Comparison of ENCODE assay signal across 1 cellular context in genomic region chr2:64989126-64989981, GRCh38.
A peak's percentile ranks its signal among the peaks of the same experiment; 100 is the strongest.
TF ChIP-seq lines count a peak whose summit lies in the region.

TSS of gene SLC1A4 (plus strand) at chr2:64989399. CDS start at chr2:64989644, 245 bp downstream.

TF ChIP-seq in K562, 482 proteins besides CTCF, POLR2A, EP300 and RAD21 (continued from another document and continues in another):
- TF ChIP-seq, protein P1, sequence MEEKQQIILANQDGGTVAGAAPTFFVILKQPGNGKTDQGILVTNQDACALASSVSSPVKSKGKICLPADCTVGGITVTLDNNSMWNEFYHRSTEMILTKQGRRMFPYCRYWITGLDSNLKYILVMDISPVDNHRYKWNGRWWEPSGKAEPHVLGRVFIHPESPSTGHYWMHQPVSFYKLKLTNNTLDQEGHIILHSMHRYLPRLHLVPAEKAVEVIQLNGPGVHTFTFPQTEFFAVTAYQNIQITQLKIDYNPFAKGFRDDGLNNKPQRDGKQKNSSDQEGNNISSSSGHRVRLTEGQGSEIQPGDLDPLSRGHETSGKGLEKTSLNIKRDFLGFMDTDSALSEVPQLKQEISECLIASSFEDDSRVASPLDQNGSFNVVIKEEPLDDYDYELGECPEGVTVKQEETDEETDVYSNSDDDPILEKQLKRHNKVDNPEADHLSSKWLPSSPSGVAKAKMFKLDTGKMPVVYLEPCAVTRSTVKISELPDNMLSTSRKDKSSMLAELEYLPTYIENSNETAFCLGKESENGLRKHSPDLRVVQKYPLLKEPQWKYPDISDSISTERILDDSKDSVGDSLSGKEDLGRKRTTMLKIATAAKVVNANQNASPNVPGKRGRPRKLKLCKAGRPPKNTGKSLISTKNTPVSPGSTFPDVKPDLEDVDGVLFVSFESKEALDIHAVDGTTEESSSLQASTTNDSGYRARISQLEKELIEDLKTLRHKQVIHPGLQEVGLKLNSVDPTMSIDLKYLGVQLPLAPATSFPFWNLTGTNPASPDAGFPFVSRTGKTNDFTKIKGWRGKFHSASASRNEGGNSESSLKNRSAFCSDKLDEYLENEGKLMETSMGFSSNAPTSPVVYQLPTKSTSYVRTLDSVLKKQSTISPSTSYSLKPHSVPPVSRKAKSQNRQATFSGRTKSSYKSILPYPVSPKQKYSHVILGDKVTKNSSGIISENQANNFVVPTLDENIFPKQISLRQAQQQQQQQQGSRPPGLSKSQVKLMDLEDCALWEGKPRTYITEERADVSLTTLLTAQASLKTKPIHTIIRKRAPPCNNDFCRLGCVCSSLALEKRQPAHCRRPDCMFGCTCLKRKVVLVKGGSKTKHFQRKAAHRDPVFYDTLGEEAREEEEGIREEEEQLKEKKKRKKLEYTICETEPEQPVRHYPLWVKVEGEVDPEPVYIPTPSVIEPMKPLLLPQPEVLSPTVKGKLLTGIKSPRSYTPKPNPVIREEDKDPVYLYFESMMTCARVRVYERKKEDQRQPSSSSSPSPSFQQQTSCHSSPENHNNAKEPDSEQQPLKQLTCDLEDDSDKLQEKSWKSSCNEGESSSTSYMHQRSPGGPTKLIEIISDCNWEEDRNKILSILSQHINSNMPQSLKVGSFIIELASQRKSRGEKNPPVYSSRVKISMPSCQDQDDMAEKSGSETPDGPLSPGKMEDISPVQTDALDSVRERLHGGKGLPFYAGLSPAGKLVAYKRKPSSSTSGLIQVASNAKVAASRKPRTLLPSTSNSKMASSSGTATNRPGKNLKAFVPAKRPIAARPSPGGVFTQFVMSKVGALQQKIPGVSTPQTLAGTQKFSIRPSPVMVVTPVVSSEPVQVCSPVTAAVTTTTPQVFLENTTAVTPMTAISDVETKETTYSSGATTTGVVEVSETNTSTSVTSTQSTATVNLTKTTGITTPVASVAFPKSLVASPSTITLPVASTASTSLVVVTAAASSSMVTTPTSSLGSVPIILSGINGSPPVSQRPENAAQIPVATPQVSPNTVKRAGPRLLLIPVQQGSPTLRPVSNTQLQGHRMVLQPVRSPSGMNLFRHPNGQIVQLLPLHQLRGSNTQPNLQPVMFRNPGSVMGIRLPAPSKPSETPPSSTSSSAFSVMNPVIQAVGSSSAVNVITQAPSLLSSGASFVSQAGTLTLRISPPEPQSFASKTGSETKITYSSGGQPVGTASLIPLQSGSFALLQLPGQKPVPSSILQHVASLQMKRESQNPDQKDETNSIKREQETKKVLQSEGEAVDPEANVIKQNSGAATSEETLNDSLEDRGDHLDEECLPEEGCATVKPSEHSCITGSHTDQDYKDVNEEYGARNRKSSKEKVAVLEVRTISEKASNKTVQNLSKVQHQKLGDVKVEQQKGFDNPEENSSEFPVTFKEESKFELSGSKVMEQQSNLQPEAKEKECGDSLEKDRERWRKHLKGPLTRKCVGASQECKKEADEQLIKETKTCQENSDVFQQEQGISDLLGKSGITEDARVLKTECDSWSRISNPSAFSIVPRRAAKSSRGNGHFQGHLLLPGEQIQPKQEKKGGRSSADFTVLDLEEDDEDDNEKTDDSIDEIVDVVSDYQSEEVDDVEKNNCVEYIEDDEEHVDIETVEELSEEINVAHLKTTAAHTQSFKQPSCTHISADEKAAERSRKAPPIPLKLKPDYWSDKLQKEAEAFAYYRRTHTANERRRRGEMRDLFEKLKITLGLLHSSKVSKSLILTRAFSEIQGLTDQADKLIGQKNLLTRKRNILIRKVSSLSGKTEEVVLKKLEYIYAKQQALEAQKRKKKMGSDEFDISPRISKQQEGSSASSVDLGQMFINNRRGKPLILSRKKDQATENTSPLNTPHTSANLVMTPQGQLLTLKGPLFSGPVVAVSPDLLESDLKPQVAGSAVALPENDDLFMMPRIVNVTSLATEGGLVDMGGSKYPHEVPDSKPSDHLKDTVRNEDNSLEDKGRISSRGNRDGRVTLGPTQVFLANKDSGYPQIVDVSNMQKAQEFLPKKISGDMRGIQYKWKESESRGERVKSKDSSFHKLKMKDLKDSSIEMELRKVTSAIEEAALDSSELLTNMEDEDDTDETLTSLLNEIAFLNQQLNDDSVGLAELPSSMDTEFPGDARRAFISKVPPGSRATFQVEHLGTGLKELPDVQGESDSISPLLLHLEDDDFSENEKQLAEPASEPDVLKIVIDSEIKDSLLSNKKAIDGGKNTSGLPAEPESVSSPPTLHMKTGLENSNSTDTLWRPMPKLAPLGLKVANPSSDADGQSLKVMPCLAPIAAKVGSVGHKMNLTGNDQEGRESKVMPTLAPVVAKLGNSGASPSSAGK (IDR thresholded peaks at IDR 0.05) = 0 out of 2 replicates have a peak, but pooled peaks have one; percentile 10
- TF ChIP-seq ZKSCAN8 (CRISPR knock-in tag; IDR thresholded peaks at IDR 0.05) (no peak), ID3 (CRISPR knock-in tag; IDR thresholded peaks at IDR 0.05) (no peak), ID3 (tag; IDR thresholded peaks at IDR 0.05) (no peak), EHMT2 (IDR thresholded peaks at IDR 0.05) (no peak), HINFP (tag; conservative IDR thresholded peaks at IDR 0.05; ENCODE audit: low read depth) (peak; percentile 82), NKRF (IDR thresholded peaks at IDR 0.05; ENCODE audit: borderline replicate concordance) (peak; percentile 34; the same call in 1 of the 2 replicates), ETV5 (CRISPR knock-in tag; IDR thresholded peaks at IDR 0.05; ENCODE audit: low read depth) (no peak), TCF15 (CRISPR knock-in tag; IDR thresholded peaks at IDR 0.05) (no peak), BHLHE40 (IDR thresholded peaks at IDR 0.05; ENCODE audit: low read length) (no peak), SP1 (CRISPR knock-in tag; IDR thresholded peaks at IDR 0.05) (no peak), CXXC5 (CRISPR knock-in tag; IDR thresholded peaks at IDR 0.05) (peak; percentile 82), ZFP30 (CRISPR knock-in tag; IDR thresholded peaks at IDR 0.05; ENCODE audit: borderline replicate concordance) (no peak), ZNF197 (CRISPR knock-in tag; IDR thresholded peaks at IDR 0.05; ENCODE audit: low read depth) (no peak), CC2D1A (IDR thresholded peaks at IDR 0.05) (peak; percentile 75), TCFL5 (CRISPR knock-in tag; conservative IDR thresholded peaks at IDR 0.05) (no peak), RAD51 (IDR thresholded peaks at IDR 0.05; ENCODE audit: borderline replicate concordance, low read depth) (no peak), FUS (optimal IDR thresholded peaks at IDR 0.05; ENCODE audit: low read depth, low read length) (peak; percentile 27), GABPA (tag; conservative IDR thresholded peaks at IDR 0.05; ENCODE audit: low read depth) (no peak; the same call in none of the 2 replicates), DEAF1 (CRISPR knock-in tag; IDR thresholded peaks at IDR 0.05) (no peak), TBL1XR1 (IDR thresholded peaks at IDR 0.05; ENCODE audit: low read length in 2 of 2) (no peak), SREBF1 (IDR thresholded peaks at IDR 0.05; ENCODE audit: borderline replicate concordance, low read depth, low read length) (no peak), FOXJ2 (tag; IDR thresholded peaks at IDR 0.05) (no peak), XRCC4 (IDR thresholded peaks at IDR 0.05; ENCODE audit: extremely low read depth, insufficient read depth, insufficient read length) (no peak)
- TF ChIP-seq, protein P2, sequence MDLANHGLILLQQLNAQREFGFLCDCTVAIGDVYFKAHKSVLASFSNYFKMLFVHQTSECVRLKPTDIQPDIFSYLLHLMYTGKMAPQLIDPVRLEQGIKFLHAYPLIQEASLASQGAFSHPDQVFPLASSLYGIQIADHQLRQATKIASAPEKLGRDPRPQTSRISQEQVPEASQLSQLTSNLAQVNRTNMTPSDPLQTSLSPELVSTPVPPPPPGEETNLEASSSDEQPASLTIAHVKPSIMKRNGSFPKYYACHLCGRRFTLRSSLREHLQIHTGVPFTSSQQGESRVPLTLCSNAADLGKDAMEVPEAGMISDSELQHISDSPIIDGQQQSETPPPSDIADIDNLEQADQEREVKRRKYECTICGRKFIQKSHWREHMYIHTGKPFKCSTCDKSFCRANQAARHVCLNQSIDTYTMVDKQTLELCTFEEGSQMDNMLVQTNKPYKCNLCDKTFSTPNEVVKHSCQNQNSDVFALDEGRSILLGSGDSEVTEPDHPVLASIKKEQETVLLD (IDR thresholded peaks at IDR 0.05) = no peak
- TF ChIP-seq, protein P3, sequence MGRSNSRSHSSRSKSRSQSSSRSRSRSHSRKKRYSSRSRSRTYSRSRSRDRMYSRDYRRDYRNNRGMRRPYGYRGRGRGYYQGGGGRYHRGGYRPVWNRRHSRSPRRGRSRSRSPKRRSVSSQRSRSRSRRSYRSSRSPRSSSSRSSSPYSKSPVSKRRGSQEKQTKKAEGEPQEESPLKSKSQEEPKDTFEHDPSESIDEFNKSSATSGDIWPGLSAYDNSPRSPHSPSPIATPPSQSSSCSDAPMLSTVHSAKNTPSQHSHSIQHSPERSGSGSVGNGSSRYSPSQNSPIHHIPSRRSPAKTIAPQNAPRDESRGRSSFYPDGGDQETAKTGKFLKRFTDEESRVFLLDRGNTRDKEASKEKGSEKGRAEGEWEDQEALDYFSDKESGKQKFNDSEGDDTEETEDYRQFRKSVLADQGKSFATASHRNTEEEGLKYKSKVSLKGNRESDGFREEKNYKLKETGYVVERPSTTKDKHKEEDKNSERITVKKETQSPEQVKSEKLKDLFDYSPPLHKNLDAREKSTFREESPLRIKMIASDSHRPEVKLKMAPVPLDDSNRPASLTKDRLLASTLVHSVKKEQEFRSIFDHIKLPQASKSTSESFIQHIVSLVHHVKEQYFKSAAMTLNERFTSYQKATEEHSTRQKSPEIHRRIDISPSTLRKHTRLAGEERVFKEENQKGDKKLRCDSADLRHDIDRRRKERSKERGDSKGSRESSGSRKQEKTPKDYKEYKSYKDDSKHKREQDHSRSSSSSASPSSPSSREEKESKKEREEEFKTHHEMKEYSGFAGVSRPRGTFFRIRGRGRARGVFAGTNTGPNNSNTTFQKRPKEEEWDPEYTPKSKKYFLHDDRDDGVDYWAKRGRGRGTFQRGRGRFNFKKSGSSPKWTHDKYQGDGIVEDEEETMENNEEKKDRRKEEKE (IDR thresholded peaks at IDR 0.05; ENCODE audit: borderline replicate concordance in 1 of 2, control insufficient read depth in 1 of 2, low read depth in 2 of 2, low read length in 1 of 2) = no peak
- TF ChIP-seq, protein P4, sequence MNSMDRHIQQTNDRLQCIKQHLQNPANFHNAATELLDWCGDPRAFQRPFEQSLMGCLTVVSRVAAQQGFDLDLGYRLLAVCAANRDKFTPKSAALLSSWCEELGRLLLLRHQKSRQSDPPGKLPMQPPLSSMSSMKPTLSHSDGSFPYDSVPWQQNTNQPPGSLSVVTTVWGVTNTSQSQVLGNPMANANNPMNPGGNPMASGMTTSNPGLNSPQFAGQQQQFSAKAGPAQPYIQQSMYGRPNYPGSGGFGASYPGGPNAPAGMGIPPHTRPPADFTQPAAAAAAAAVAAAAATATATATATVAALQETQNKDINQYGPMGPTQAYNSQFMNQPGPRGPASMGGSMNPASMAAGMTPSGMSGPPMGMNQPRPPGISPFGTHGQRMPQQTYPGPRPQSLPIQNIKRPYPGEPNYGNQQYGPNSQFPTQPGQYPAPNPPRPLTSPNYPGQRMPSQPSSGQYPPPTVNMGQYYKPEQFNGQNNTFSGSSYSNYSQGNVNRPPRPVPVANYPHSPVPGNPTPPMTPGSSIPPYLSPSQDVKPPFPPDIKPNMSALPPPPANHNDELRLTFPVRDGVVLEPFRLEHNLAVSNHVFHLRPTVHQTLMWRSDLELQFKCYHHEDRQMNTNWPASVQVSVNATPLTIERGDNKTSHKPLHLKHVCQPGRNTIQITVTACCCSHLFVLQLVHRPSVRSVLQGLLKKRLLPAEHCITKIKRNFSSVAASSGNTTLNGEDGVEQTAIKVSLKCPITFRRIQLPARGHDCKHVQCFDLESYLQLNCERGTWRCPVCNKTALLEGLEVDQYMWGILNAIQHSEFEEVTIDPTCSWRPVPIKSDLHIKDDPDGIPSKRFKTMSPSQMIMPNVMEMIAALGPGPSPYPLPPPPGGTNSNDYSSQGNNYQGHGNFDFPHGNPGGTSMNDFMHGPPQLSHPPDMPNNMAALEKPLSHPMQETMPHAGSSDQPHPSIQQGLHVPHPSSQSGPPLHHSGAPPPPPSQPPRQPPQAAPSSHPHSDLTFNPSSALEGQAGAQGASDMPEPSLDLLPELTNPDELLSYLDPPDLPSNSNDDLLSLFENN (IDR thresholded peaks at IDR 0.05; ENCODE audit: low read depth in 2 of 2, low read length in 2 of 2) = no peak
